1 cellular context compared by ENCODE assay signal in genomic region chr2:195413944-195414343, GRCh38.
TF ChIP-seq lines count a peak whose summit lies in the region.

No MANE protein-coding gene starts in this region.

TF ChIP-seq in K562, 482 proteins besides CTCF, POLR2A, EP300 and RAD21 (continued from another document):
- no peak for TF ChIP-seq RBM34 (IDR thresholded peaks at IDR 0.05; ENCODE audit: borderline replicate concordance, insufficient read depth, low read length)
- no peak for TF ChIP-seq ETS2 (tag; IDR thresholded peaks at IDR 0.05; ENCODE audit: borderline replicate concordance, poor library complexity, severe bottlenecking)
- no peak for TF ChIP-seq ZNF589 (CRISPR knock-in tag; IDR thresholded peaks at IDR 0.05; ENCODE audit: low read depth)
- no peak for TF ChIP-seq RFX7 (CRISPR knock-in tag; IDR thresholded peaks at IDR 0.05)
- no peak for TF ChIP-seq ZKSCAN3 (CRISPR knock-in tag; IDR thresholded peaks at IDR 0.05)
- TF ChIP-seq RAD51 (IDR thresholded peaks at IDR 0.05; ENCODE audit: borderline replicate concordance, low read depth), result no peak
- no peak for TF ChIP-seq ZNF436 (CRISPR knock-in tag; IDR thresholded peaks at IDR 0.05)
- TF ChIP-seq ID3 (CRISPR knock-in tag; IDR thresholded peaks at IDR 0.05), result no peak
- no peak for TF ChIP-seq ID3 (tag; IDR thresholded peaks at IDR 0.05)
- no peak for TF ChIP-seq VEZF1 (CRISPR knock-in tag; IDR thresholded peaks at IDR 0.05)
- no peak for TF ChIP-seq CBX5 (IDR thresholded peaks at IDR 0.05; ENCODE audit: borderline replicate concordance, low read depth)
- peak; percentile 81 for TF ChIP-seq MAFG (tag; conservative IDR thresholded peaks at IDR 0.05)
- no peak for TF ChIP-seq ZBTB12 (CRISPR knock-in tag; IDR thresholded peaks at IDR 0.05)
- TF ChIP-seq E2F6 (IDR thresholded peaks at IDR 0.05; ENCODE audit: borderline replicate concordance in 1 of 2, extremely low read depth in 1 of 2, insufficient read depth in 1 of 2, insufficient read length in 1 of 2, low read depth in 1 of 2, low read length in 1 of 2, poor library complexity in 1 of 2, severe bottlenecking in 1 of 2), result no peak
- no peak for TF ChIP-seq SMAD1 (IDR thresholded peaks at IDR 0.05; ENCODE audit: low read depth, low read length, partially characterized antibody)
- TF ChIP-seq, protein P1, sequence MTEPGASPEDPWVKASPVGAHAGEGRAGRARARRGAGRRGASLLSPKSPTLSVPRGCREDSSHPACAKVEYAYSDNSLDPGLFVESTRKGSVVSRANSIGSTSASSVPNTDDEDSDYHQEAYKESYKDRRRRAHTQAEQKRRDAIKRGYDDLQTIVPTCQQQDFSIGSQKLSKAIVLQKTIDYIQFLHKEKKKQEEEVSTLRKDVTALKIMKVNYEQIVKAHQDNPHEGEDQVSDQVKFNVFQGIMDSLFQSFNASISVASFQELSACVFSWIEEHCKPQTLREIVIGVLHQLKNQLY (CRISPR knock-in tag; conservative IDR thresholded peaks at IDR 0.05), result no peak
- peak; percentile 74 for TF ChIP-seq C11orf30 (IDR thresholded peaks at IDR 0.05; ENCODE audit: low read depth)
- TF ChIP-seq, protein P2, sequence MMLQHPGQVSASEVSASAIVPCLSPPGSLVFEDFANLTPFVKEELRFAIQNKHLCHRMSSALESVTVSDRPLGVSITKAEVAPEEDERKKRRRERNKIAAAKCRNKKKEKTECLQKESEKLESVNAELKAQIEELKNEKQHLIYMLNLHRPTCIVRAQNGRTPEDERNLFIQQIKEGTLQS (IDR thresholded peaks at IDR 0.05), result no peak
- TF ChIP-seq, protein P2 (CRISPR knock-in tag; conservative IDR thresholded peaks at IDR 0.05), result no peak
- no peak for TF ChIP-seq MCM3 (IDR thresholded peaks at IDR 0.05)
- no peak for TF ChIP-seq ATF1 (CRISPR knock-in tag; IDR thresholded peaks at IDR 0.05)
- no peak for TF ChIP-seq ATF1 (tag; IDR thresholded peaks at IDR 0.05)
- TF ChIP-seq CSDE1 (IDR thresholded peaks at IDR 0.05), result no peak
- no peak for TF ChIP-seq ZNF217 (CRISPR knock-in tag; IDR thresholded peaks at IDR 0.05)
- TF ChIP-seq RBM15 (IDR thresholded peaks at IDR 0.05; ENCODE audit: insufficient read depth, low read length), result no peak
- no peak for TF ChIP-seq ZNF778 (CRISPR knock-in tag; IDR thresholded peaks at IDR 0.05)
- no peak for TF ChIP-seq YBX1 (IDR thresholded peaks at IDR 0.05)
- no peak for TF ChIP-seq SREBF2 (CRISPR knock-in tag; IDR thresholded peaks at IDR 0.05)
- TF ChIP-seq FOXP1 (CRISPR knock-in tag; IDR thresholded peaks at IDR 0.05), result no peak
- no peak for TF ChIP-seq TEAD4 (IDR thresholded peaks at IDR 0.05; ENCODE audit: low read length)
- TF ChIP-seq TEAD4 (CRISPR knock-in tag; IDR thresholded peaks at IDR 0.05; ENCODE audit: borderline replicate concordance), result no peak
- no peak for TF ChIP-seq RFX1 (IDR thresholded peaks at IDR 0.05)
- no peak for TF ChIP-seq ATF4 (CRISPR knock-in tag; IDR thresholded peaks at IDR 0.05)
- TF ChIP-seq ELF1 (tag; IDR thresholded peaks at IDR 0.05), result no peak
- no peak for TF ChIP-seq STAG1 (CRISPR knock-in tag; IDR thresholded peaks at IDR 0.05; ENCODE audit: borderline replicate concordance)
- TF ChIP-seq NFE2 (IDR thresholded peaks at IDR 0.05; ENCODE audit: low read depth), result peak; percentile 86
- TF ChIP-seq ELK1 (CRISPR knock-in tag; IDR thresholded peaks at IDR 0.05), result no peak
- no peak for TF ChIP-seq GATAD2B (IDR thresholded peaks at IDR 0.05; ENCODE audit: borderline replicate concordance)
- TF ChIP-seq, protein P3, sequence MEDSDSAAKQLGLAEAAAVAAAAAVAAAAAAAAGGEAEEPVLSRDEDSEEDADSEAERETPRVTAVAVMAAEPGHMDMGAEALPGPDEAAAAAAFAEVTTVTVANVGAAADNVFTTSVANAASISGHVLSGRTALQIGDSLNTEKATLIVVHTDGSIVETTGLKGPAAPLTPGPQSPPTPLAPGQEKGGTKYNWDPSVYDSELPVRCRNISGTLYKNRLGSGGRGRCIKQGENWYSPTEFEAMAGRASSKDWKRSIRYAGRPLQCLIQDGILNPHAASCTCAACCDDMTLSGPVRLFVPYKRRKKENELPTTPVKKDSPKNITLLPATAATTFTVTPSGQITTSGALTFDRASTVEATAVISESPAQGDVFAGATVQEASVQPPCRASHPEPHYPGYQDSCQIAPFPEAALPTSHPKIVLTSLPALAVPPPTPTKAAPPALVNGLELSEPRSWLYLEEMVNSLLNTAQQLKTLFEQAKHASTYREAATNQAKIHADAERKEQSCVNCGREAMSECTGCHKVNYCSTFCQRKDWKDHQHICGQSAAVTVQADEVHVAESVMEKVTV (CRISPR knock-in tag; IDR thresholded peaks at IDR 0.05), result no peak
- no peak for TF ChIP-seq ZNF408 (CRISPR knock-in tag; IDR thresholded peaks at IDR 0.05; ENCODE audit: low read depth)
- TF ChIP-seq ZNF274 (IDR thresholded peaks at IDR 0.05; ENCODE audit: borderline replicate concordance, low read depth, low read length), result no peak
- no peak for TF ChIP-seq ZNF644 (tag; IDR thresholded peaks at IDR 0.05; ENCODE audit: low read depth)
- TF ChIP-seq THRA (IDR thresholded peaks at IDR 0.05), result no peak
- TF ChIP-seq MAFK (IDR thresholded peaks at IDR 0.05; ENCODE audit: low read length), result peak; percentile 62; the same call in 1 of the 2 replicates
- no peak for TF ChIP-seq JUND (IDR thresholded peaks at IDR 0.05; ENCODE audit: borderline replicate concordance, low read depth, low read length)
- no peak for TF ChIP-seq JUND (tag; IDR thresholded peaks at IDR 0.05; ENCODE audit: borderline replicate concordance, low read depth, low read length)
- no peak for TF ChIP-seq HDAC6 (IDR thresholded peaks at IDR 0.05; ENCODE audit: low read depth, low read length)
- TF ChIP-seq HMG20B (CRISPR knock-in tag; IDR thresholded peaks at IDR 0.05), result no peak
- no peak for TF ChIP-seq CEBPG (CRISPR knock-in tag; IDR thresholded peaks at IDR 0.05)
- TF ChIP-seq CEBPG (tag; conservative IDR thresholded peaks at IDR 0.05 in 1 of 2, IDR thresholded peaks at IDR 0.05 in 1 of 2), result no peak
- no peak for TF ChIP-seq ZNF79 (CRISPR knock-in tag; IDR thresholded peaks at IDR 0.05; ENCODE audit: low read depth)
- TF ChIP-seq MAFF (IDR thresholded peaks at IDR 0.05; ENCODE audit: low read length), result peak; percentile 70
TF ChIP-seq in K562: peak in this region for 8.
